Comparison of ENCODE assay signal across 1 cellular context in the genomic region with DNA sequence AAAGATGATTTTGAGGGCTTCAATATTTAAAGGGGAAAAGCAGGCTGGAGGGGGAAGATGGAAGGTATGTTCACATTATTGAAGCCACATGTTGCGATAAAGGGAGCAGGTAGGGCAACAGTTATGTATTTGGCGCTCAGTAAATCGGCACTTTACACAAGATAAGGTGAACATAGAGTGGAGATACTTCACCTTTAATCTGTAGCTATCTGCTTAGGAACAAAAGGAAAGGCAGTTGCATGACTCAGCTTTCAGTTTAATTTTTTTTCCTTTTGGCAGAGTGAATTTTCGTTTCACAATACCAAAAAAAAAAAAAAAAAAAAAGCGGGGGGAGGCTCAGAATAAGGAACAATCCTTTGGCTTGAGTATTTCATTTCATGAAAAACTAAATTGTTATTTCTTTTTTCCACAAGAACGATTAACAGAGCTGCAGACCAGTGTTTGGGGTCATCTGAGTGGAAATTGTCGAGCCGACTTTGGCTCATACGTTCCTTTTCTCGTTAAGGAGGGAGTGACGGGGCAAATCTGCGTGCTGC.
TF ChIP-seq lines count a peak whose summit lies in the region.

No MANE protein-coding gene starts in this region.

TF ChIP-seq in K562, 482 proteins besides CTCF, POLR2A, EP300 and RAD21 (continues in another document):
- TF ChIP-seq, protein P1, sequence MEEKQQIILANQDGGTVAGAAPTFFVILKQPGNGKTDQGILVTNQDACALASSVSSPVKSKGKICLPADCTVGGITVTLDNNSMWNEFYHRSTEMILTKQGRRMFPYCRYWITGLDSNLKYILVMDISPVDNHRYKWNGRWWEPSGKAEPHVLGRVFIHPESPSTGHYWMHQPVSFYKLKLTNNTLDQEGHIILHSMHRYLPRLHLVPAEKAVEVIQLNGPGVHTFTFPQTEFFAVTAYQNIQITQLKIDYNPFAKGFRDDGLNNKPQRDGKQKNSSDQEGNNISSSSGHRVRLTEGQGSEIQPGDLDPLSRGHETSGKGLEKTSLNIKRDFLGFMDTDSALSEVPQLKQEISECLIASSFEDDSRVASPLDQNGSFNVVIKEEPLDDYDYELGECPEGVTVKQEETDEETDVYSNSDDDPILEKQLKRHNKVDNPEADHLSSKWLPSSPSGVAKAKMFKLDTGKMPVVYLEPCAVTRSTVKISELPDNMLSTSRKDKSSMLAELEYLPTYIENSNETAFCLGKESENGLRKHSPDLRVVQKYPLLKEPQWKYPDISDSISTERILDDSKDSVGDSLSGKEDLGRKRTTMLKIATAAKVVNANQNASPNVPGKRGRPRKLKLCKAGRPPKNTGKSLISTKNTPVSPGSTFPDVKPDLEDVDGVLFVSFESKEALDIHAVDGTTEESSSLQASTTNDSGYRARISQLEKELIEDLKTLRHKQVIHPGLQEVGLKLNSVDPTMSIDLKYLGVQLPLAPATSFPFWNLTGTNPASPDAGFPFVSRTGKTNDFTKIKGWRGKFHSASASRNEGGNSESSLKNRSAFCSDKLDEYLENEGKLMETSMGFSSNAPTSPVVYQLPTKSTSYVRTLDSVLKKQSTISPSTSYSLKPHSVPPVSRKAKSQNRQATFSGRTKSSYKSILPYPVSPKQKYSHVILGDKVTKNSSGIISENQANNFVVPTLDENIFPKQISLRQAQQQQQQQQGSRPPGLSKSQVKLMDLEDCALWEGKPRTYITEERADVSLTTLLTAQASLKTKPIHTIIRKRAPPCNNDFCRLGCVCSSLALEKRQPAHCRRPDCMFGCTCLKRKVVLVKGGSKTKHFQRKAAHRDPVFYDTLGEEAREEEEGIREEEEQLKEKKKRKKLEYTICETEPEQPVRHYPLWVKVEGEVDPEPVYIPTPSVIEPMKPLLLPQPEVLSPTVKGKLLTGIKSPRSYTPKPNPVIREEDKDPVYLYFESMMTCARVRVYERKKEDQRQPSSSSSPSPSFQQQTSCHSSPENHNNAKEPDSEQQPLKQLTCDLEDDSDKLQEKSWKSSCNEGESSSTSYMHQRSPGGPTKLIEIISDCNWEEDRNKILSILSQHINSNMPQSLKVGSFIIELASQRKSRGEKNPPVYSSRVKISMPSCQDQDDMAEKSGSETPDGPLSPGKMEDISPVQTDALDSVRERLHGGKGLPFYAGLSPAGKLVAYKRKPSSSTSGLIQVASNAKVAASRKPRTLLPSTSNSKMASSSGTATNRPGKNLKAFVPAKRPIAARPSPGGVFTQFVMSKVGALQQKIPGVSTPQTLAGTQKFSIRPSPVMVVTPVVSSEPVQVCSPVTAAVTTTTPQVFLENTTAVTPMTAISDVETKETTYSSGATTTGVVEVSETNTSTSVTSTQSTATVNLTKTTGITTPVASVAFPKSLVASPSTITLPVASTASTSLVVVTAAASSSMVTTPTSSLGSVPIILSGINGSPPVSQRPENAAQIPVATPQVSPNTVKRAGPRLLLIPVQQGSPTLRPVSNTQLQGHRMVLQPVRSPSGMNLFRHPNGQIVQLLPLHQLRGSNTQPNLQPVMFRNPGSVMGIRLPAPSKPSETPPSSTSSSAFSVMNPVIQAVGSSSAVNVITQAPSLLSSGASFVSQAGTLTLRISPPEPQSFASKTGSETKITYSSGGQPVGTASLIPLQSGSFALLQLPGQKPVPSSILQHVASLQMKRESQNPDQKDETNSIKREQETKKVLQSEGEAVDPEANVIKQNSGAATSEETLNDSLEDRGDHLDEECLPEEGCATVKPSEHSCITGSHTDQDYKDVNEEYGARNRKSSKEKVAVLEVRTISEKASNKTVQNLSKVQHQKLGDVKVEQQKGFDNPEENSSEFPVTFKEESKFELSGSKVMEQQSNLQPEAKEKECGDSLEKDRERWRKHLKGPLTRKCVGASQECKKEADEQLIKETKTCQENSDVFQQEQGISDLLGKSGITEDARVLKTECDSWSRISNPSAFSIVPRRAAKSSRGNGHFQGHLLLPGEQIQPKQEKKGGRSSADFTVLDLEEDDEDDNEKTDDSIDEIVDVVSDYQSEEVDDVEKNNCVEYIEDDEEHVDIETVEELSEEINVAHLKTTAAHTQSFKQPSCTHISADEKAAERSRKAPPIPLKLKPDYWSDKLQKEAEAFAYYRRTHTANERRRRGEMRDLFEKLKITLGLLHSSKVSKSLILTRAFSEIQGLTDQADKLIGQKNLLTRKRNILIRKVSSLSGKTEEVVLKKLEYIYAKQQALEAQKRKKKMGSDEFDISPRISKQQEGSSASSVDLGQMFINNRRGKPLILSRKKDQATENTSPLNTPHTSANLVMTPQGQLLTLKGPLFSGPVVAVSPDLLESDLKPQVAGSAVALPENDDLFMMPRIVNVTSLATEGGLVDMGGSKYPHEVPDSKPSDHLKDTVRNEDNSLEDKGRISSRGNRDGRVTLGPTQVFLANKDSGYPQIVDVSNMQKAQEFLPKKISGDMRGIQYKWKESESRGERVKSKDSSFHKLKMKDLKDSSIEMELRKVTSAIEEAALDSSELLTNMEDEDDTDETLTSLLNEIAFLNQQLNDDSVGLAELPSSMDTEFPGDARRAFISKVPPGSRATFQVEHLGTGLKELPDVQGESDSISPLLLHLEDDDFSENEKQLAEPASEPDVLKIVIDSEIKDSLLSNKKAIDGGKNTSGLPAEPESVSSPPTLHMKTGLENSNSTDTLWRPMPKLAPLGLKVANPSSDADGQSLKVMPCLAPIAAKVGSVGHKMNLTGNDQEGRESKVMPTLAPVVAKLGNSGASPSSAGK (IDR thresholded peaks at IDR 0.05), result no peak
- TF ChIP-seq, protein P2, sequence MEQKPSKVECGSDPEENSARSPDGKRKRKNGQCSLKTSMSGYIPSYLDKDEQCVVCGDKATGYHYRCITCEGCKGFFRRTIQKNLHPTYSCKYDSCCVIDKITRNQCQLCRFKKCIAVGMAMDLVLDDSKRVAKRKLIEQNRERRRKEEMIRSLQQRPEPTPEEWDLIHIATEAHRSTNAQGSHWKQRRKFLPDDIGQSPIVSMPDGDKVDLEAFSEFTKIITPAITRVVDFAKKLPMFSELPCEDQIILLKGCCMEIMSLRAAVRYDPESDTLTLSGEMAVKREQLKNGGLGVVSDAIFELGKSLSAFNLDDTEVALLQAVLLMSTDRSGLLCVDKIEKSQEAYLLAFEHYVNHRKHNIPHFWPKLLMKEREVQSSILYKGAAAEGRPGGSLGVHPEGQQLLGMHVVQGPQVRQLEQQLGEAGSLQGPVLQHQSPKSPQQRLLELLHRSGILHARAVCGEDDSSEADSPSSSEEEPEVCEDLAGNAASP (IDR thresholded peaks at IDR 0.05), result no peak
- TF ChIP-seq MAZ (CRISPR knock-in tag; conservative IDR thresholded peaks at IDR 0.05 in 1 of 2, IDR thresholded peaks at IDR 0.05 in 1 of 2) (no peak), JUN (IDR thresholded peaks at IDR 0.05; ENCODE audit: borderline replicate concordance, low read depth, low read length) (peak; percentile 19; the same call in 1 of the 2 replicates), JUN (CRISPR knock-in tag; IDR thresholded peaks at IDR 0.05; ENCODE audit: borderline replicate concordance) (no peak), NFATC3 (IDR thresholded peaks at IDR 0.05) (peak; percentile 48; the same call in 1 of the 2 replicates), SIN3B (IDR thresholded peaks at IDR 0.05; ENCODE audit: low read depth) (0 out of 2 replicates have a peak, but pooled peaks have one; percentile 42), ZNF445 (CRISPR knock-in tag; IDR thresholded peaks at IDR 0.05; ENCODE audit: low read depth) (peak; percentile 30; the same call in 1 of the 2 replicates), TAF9B (IDR thresholded peaks at IDR 0.05; ENCODE audit: partially characterized antibody) (no peak), CTBP1 (IDR thresholded peaks at IDR 0.05; ENCODE audit: borderline replicate concordance) (no peak), SIX5 (IDR thresholded peaks at IDR 0.05; ENCODE audit: borderline replicate concordance in 1 of 2, insufficient read depth in 1 of 2, low read depth in 1 of 2, low read length in 2 of 2) (no peak), CBFA2T2 (conservative IDR thresholded peaks at IDR 0.05) (0 out of 2 replicates have a peak, but pooled peaks have one; percentile 32), NUFIP1 (IDR thresholded peaks at IDR 0.05; ENCODE audit: partially characterized antibody) (no peak), TGIF2 (CRISPR knock-in tag; IDR thresholded peaks at IDR 0.05) (no peak), NCOA1 (IDR thresholded peaks at IDR 0.05; ENCODE audit: low read depth) (no peak), NCOA6 (IDR thresholded peaks at IDR 0.05) (no peak), RBBP5 (IDR thresholded peaks at IDR 0.05; ENCODE audit: borderline replicate concordance, insufficient read depth, low read length, poor library complexity, severe bottlenecking) (no peak), MAFK (IDR thresholded peaks at IDR 0.05; ENCODE audit: low read length) (peak; percentile 48; the same call in 1 of the 2 replicates), HDAC6 (IDR thresholded peaks at IDR 0.05; ENCODE audit: low read depth, low read length) (no peak), C11orf30 (IDR thresholded peaks at IDR 0.05; ENCODE audit: low read depth) (peak; percentile 83), BRCA1 (IDR thresholded peaks at IDR 0.05) (no peak), BRCA1 (CRISPR knock-in tag; IDR thresholded peaks at IDR 0.05) (no peak), NR2C1 (IDR thresholded peaks at IDR 0.05) (0 out of 2 replicates have a peak, but pooled peaks have one; percentile 23), NR2C1 (tag; IDR thresholded peaks at IDR 0.05) (peak; percentile 16; the same call in 1 of the 2 replicates), NFE2 (IDR thresholded peaks at IDR 0.05; ENCODE audit: low read depth) (peak; percentile 81), IRF2 (CRISPR knock-in tag; IDR thresholded peaks at IDR 0.05) (no peak), ZNF232 (CRISPR knock-in tag; IDR thresholded peaks at IDR 0.05) (no peak), TCF7L2 (IDR thresholded peaks at IDR 0.05; ENCODE audit: low read depth, low read length) (no peak)
- TF ChIP-seq, protein P3, sequence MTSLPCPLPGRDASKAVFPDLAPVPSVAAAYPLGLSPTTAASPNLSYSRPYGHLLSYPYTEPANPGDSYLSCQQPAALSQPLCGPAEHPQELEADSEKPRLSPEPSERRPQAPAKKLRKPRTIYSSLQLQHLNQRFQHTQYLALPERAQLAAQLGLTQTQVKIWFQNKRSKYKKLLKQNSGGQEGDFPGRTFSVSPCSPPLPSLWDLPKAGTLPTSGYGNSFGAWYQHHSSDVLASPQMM (CRISPR knock-in tag; IDR thresholded peaks at IDR 0.05), result no peak
- TF ChIP-seq, protein P4, sequence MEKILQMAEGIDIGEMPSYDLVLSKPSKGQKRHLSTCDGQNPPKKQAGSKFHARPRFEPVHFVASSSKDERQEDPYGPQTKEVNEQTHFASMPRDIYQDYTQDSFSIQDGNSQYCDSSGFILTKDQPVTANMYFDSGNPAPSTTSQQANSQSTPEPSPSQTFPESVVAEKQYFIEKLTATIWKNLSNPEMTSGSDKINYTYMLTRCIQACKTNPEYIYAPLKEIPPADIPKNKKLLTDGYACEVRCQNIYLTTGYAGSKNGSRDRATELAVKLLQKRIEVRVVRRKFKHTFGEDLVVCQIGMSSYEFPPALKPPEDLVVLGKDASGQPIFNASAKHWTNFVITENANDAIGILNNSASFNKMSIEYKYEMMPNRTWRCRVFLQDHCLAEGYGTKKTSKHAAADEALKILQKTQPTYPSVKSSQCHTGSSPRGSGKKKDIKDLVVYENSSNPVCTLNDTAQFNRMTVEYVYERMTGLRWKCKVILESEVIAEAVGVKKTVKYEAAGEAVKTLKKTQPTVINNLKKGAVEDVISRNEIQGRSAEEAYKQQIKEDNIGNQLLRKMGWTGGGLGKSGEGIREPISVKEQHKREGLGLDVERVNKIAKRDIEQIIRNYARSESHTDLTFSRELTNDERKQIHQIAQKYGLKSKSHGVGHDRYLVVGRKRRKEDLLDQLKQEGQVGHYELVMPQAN (IDR thresholded peaks at IDR 0.05; ENCODE audit: borderline replicate concordance), result no peak
- TF ChIP-seq, protein P5, sequence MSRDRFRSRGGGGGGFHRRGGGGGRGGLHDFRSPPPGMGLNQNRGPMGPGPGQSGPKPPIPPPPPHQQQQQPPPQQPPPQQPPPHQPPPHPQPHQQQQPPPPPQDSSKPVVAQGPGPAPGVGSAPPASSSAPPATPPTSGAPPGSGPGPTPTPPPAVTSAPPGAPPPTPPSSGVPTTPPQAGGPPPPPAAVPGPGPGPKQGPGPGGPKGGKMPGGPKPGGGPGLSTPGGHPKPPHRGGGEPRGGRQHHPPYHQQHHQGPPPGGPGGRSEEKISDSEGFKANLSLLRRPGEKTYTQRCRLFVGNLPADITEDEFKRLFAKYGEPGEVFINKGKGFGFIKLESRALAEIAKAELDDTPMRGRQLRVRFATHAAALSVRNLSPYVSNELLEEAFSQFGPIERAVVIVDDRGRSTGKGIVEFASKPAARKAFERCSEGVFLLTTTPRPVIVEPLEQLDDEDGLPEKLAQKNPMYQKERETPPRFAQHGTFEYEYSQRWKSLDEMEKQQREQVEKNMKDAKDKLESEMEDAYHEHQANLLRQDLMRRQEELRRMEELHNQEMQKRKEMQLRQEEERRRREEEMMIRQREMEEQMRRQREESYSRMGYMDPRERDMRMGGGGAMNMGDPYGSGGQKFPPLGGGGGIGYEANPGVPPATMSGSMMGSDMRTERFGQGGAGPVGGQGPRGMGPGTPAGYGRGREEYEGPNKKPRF (IDR thresholded peaks at IDR 0.05; ENCODE audit: low read depth, low read length), result no peak
- TF ChIP-seq, protein P6, sequence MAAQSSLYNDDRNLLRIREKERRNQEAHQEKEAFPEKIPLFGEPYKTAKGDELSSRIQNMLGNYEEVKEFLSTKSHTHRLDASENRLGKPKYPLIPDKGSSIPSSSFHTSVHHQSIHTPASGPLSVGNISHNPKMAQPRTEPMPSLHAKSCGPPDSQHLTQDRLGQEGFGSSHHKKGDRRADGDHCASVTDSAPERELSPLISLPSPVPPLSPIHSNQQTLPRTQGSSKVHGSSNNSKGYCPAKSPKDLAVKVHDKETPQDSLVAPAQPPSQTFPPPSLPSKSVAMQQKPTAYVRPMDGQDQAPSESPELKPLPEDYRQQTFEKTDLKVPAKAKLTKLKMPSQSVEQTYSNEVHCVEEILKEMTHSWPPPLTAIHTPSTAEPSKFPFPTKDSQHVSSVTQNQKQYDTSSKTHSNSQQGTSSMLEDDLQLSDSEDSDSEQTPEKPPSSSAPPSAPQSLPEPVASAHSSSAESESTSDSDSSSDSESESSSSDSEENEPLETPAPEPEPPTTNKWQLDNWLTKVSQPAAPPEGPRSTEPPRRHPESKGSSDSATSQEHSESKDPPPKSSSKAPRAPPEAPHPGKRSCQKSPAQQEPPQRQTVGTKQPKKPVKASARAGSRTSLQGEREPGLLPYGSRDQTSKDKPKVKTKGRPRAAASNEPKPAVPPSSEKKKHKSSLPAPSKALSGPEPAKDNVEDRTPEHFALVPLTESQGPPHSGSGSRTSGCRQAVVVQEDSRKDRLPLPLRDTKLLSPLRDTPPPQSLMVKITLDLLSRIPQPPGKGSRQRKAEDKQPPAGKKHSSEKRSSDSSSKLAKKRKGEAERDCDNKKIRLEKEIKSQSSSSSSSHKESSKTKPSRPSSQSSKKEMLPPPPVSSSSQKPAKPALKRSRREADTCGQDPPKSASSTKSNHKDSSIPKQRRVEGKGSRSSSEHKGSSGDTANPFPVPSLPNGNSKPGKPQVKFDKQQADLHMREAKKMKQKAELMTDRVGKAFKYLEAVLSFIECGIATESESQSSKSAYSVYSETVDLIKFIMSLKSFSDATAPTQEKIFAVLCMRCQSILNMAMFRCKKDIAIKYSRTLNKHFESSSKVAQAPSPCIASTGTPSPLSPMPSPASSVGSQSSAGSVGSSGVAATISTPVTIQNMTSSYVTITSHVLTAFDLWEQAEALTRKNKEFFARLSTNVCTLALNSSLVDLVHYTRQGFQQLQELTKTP (IDR thresholded peaks at IDR 0.05; ENCODE audit: low read depth in 1 of 2, partially characterized antibody in 2 of 2), result no peak
- TF ChIP-seq, protein P7, sequence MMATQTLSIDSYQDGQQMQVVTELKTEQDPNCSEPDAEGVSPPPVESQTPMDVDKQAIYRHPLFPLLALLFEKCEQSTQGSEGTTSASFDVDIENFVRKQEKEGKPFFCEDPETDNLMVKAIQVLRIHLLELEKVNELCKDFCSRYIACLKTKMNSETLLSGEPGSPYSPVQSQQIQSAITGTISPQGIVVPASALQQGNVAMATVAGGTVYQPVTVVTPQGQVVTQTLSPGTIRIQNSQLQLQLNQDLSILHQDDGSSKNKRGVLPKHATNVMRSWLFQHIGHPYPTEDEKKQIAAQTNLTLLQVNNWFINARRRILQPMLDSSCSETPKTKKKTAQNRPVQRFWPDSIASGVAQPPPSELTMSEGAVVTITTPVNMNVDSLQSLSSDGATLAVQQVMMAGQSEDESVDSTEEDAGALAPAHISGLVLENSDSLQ (IDR thresholded peaks at IDR 0.05), result no peak
